ENCODE assay signal across 26 cellular contexts in genomic region chr13:54361460-54361859, GRCh38.
"Had no signal": no experiment of that assay in that cellular context is flagged by ENCODE, and none has a peak within 500 bp of the region (broad histone marks: within the 10 kb centered on the region; RNA-seq: fewer than 3 reads in every experiment).

No MANE protein-coding gene starts in this region.

- H3K4me3 ChIP-seq: colonic mucosa, esophagus squamous epithelium, gastrocnemius medialis, heart right ventricle, left lung, lower lobe of right lung had no signal

- H3K4me1 Mint-ChIP-seq: memory B cell had no signal

- DNase-seq: colonic mucosa; cortex of kidney; effector CD8-positive, alpha-beta T cell; effector memory CD8-positive, alpha-beta T cell; endodermal cell; erythroblast; esophagus squamous epithelium; foreskin fibroblast; foreskin melanocyte; gastrocnemius medialis; glutamatergic neuron; head of caudate nucleus; heart right ventricle; hippocampal formation; left cardiac atrium; left lung; left ventricle myocardium superior; lower lobe of right lung; mesendoderm; midbrain had no signal

- H3K36me3 Mint-ChIP-seq: memory B cell had no signal

- H3K27me3 ChIP-seq: colonic mucosa, esophagus squamous epithelium, gastrocnemius medialis, heart right ventricle, left lung had no signal

- H3K27me3 Mint-ChIP-seq: dendritic cell treated with granulocyte-macrophage colony-stimulating factor and Interleukin-4, amounts not matched to agents 40 ng/mL and 50 ng/mL, for 4 days; effector memory CD8-positive, alpha-beta T cell; memory B cell had no signal

- H3K4me3 Mint-ChIP-seq: dendritic cell treated with granulocyte-macrophage colony-stimulating factor and Interleukin-4, amounts not matched to agents 40 ng/mL and 50 ng/mL, for 4 days; effector memory CD8-positive, alpha-beta T cell; endodermal cell; memory B cell had no signal

- H3K9me3 ChIP-seq: colonic mucosa, esophagus squamous epithelium, gastrocnemius medialis, left lung, lower lobe of right lung had no signal

- ATAC-seq: effector memory CD8-positive, alpha-beta T cell; esophagus mucosa; gastrocnemius medialis; heart right ventricle; left lung; left ventricle myocardium superior; lower lobe of right lung had no signal

- H3K27ac ChIP-seq: colonic mucosa, epithelial cell of prostate, esophagus squamous epithelium, gastrocnemius medialis, heart right ventricle, left lung, lower lobe of right lung had no signal

- H3K36me3 ChIP-seq: colonic mucosa, esophagus squamous epithelium, gastrocnemius medialis, heart right ventricle, left lung, lower lobe of right lung had no signal

- FAIRE-seq: endometrium, keratinocyte had no signal

- H3K9me3 Mint-ChIP-seq: dendritic cell treated with granulocyte-macrophage colony-stimulating factor and Interleukin-4, amounts not matched to agents 40 ng/mL and 50 ng/mL, for 4 days had no signal

- H3K27ac Mint-ChIP-seq: dendritic cell treated with granulocyte-macrophage colony-stimulating factor and Interleukin-4, amounts not matched to agents 40 ng/mL and 50 ng/mL, for 4 days; effector memory CD8-positive, alpha-beta T cell; endodermal cell; memory B cell had no signal

- H3K4me1 ChIP-seq: colonic mucosa, esophagus squamous epithelium, gastrocnemius medialis, heart right ventricle, left lung, lower lobe of right lung had no signal
